8 cellular contexts compared by ENCODE assay signal in genomic region chr17:41917192-41917591, GRCh38. TPM values are rescaled to one million over a fixed set of nuclear protein-coding genes. Genes with fewer than 3 reads are reported as not detected.
DNase-seq lines count a peak whose midpoint lies in the region; ATAC-seq and TF ChIP-seq lines count a peak whose summit lies in the region.

No MANE protein-coding gene starts in this region.

- H3K27me3 ChIP-seq in CD8-positive, alpha-beta T cell (ENCODE audit: insufficient read depth, low read length) = no peaks in the 10 kb centered on the region

- POLR2A ChIA-PET in CD8-positive, alpha-beta T cell (lab: Charles Lee) = interaction anchor here (0.6 kb wide), 1 partner anchor 39 kb away, joined by 4 read pairs; no protein-coding TSS in a partner anchor

- peaks cover 32% of the 10 kb centered on the region for H3K4me1 Mint-ChIP-seq in CD8-positive, alpha-beta T cell (ENCODE audit: low read depth)
- H3K4me1 Mint-ChIP-seq in naive B cell = peaks cover 27 to 53% (median 48%) of the 10 kb centered on the region in 3 donors

- no peaks in the 10 kb centered on the region for H3K9me3 ChIP-seq in CD8-positive, alpha-beta T cell (ENCODE audit: low read length)

- H3K27ac Mint-ChIP-seq in CD8-positive, alpha-beta T cell = no peak overlapping the region
- H3K27ac Mint-ChIP-seq in naive B cell = peak overlapping the region in 3 of 6 donors; percentile 75 to 87 (median 83)

- DNase-seq in CD8-positive, alpha-beta T cell = no peak
- DNase-seq in NAMALWA (ENCODE audit: low spot score) (peak; percentile 30), coronary artery (ENCODE audit: low spot score) (no peak), naive B cell (no peak), OCI-M2 (lab: John Stamatoyannopoulos, UW; ENCODE audit: unreplicated experiment) (no peak), HuH-7.5 (ENCODE audit: low spot score) (no peak), NCI-H146 treated with DMSO at 0.1 percent for 48 hours (lab: John Stamatoyannopoulos, UW; ENCODE audit: unreplicated experiment) (no peak)
- no peak for DNase-seq in stimulated activated CD4-positive, alpha-beta T cell treated with anti-CD3 and anti-CD28 coated beads, Interleukin-4, amount 100 ng/mL, for 24 hours

- no peak for ATAC-seq in CD8-positive, alpha-beta T cell
- no peak for ATAC-seq in naive B cell (ENCODE audit: low read depth in 2 of 2)

- TF ChIP-seq CTCF in CD8-positive, alpha-beta T cell (IDR thresholded peaks at IDR 0.05) = no peak
- no peak for TF ChIP-seq CTCF in coronary artery (IDR thresholded peaks at IDR 0.05)

- intact Hi-C loops in CD8-positive, alpha-beta T cell (cut with DNase I, micrococcal nuclease) = loop anchor here in 1 of 2 experiments (5.0 kb wide), 1 partner anchor 100 kb away; the partner anchor contains the start of gene DNAJC7

- peak overlapping the region; percentile 90 for H3K4me3 Mint-ChIP-seq in CD8-positive, alpha-beta T cell
- H3K4me3 Mint-ChIP-seq in naive B cell = peak overlapping the region; percentile 88 to 96 (median 93)

- H3K4me1 ChIP-seq in CD8-positive, alpha-beta T cell (ENCODE audit: insufficient read depth, low read length) = peaks cover 17% of the 10 kb centered on the region

- H3K4me3 ChIP-seq in CD8-positive, alpha-beta T cell (ENCODE audit: low read depth, low read length) = no peak overlapping the region
- peak overlapping the region; percentile 88 for H3K4me3 ChIP-seq in coronary artery

- no peaks in the 10 kb centered on the region for H3K27me3 Mint-ChIP-seq in CD8-positive, alpha-beta T cell (ENCODE audit: low read depth)
- no peaks in the 10 kb centered on the region for H3K27me3 Mint-ChIP-seq in naive B cell

- CTCF ChIA-PET in CD8-positive, alpha-beta T cell (lab: Charles Lee) = interaction anchor here (1.2 kb wide), 1 partner anchor 115 kb away, joined by 3 read pairs; no protein-coding TSS in a partner anchor

- H3K36me3 Mint-ChIP-seq in CD8-positive, alpha-beta T cell = peaks cover 22% of the 10 kb centered on the region
- H3K36me3 Mint-ChIP-seq in naive B cell = no peaks in the 10 kb centered on the region

- H3K27ac ChIP-seq in CD8-positive, alpha-beta T cell (ENCODE audit: low read depth, low read length) = no peak overlapping the region
- peak overlapping the region in 1 of 2 donors; percentile 92 for H3K27ac ChIP-seq in coronary artery

- H3K9me3 Mint-ChIP-seq in CD8-positive, alpha-beta T cell = no peaks in the 10 kb centered on the region
- H3K9me3 Mint-ChIP-seq in naive B cell = no peaks in the 10 kb centered on the region

- peaks cover 10% of the 10 kb centered on the region for H3K36me3 ChIP-seq in CD8-positive, alpha-beta T cell (ENCODE audit: insufficient read depth, low read length)

RNA-seq across cellular contexts. Expression of gene ACLY, which starts 1.6 kb away (rescaled TPM):
- 10 to 100 TPM; 24.9 to 25.0 TPM for total RNA-seq in CD8-positive, alpha-beta T cell
- 10 to 100 TPM; 34.0 to 63.5 (median 49.8) TPM for polyA plus RNA-seq in naive B cell (ENCODE audit: low read depth in 6 of 6)

RNA-seq across cellular contexts. Expression of gene ODAD4, which starts 13.2 kb away (rescaled TPM):
- 1 to 10 TPM; 1.1 to 1.6 TPM for total RNA-seq in CD8-positive, alpha-beta T cell
- polyA plus RNA-seq in naive B cell (ENCODE audit: low read depth in 6 of 6) = under 1 TPM in 4 of 6 donors, not detected in 2; 0.17 to 0.60 (median 0.37) TPM

RNA-seq across cellular contexts. Expression of gene CNP, which starts 49.4 kb away (rescaled TPM):
- total RNA-seq in CD8-positive, alpha-beta T cell = 10 to 100 TPM; 16.7 to 18.8 TPM
- polyA plus RNA-seq in naive B cell (ENCODE audit: low read depth in 6 of 6) = 10 to 100 TPM; 27.5 to 42.4 (median 34.8) TPM

RNA-seq across cellular contexts. Expression of gene KLHL11, which starts 52.0 kb away (rescaled TPM):
- 10 to 100 TPM; 38.4 to 38.9 TPM for total RNA-seq in CD8-positive, alpha-beta T cell
- 1 to 10 TPM; 3.6 to 9.8 (median 6.7) TPM for polyA plus RNA-seq in naive B cell (ENCODE audit: low read depth in 6 of 6)
